In genomic region chr14:96953443-96953842, GRCh38 we compare ENCODE assay signal across 9 cellular contexts.
"Had no signal": no experiment of that assay in that cellular context is flagged by ENCODE, and none has a peak within 500 bp of the region (broad histone marks: within the 10 kb centered on the region; RNA-seq: fewer than 3 reads in every experiment).

No MANE protein-coding gene starts in this region.

- H3K9ac ChIP-seq: GM23248 had no signal

- H3K4me3 ChIP-seq: GM23248, HAP-1 had no signal

- ATAC-seq: HCT116, HepG2 had no signal

- H3K4me1 ChIP-seq: HAP-1 had no signal

- H3K4me3 Mint-ChIP-seq: HFFc6, IgD-negative memory B cell had no signal

- H3K27ac ChIP-seq: GM23248, HL-60 had no signal

- H3K27me3 Mint-ChIP-seq: IgD-negative memory B cell had no signal

- DNase-seq: GM23248, GOT3, H7, HFFc6 had no signal

- H3K9me3 ChIP-seq: HAP-1 had no signal

- H3K36me3 ChIP-seq: HAP-1 had no signal

- H3K27ac Mint-ChIP-seq: HFFc6 had no signal

- H2AFZ ChIP-seq: GM23248 had no signal
